ENCODE assay signal across 13 cellular contexts in the genomic region with DNA sequence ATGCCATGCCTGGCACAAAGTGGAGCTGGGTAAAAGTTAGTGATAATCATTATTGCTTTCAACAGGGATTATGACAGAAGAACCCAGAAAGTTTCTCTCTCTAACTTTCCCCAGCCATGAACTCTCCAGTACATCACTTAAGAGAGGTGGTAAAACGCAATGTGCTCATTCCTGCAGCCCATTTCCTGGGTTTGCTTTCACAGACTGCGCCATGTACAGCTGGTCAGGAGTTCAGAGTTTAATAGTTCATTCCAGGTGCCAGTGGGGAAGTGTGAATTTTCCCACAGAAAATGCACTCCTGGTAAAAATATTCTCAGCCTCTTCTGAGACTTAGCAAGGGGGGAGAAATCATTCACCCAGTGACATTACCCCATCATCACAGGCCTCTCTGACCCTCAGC. TPM values are rescaled to one million over a fixed set of nuclear protein-coding genes. Genes with fewer than 3 reads are reported as not detected.
DNase-seq lines count a peak whose midpoint lies in the region; ATAC-seq, FAIRE-seq and TF ChIP-seq lines count a peak whose summit lies in the region.
"Had no signal": no experiment of that assay in that cellular context is flagged by ENCODE, and none has a peak within 500 bp of the region (broad histone marks: within the 10 kb centered on the region; RNA-seq: fewer than 3 reads in every experiment).

No MANE protein-coding gene starts in this region.

- CTCF ChIA-PET in HepG2 (lab: Yijun Ruan, JAX; ENCODE audit: low intra/inter-chr PET ratio, low total read pairs): no interaction called here
- CTCF ChIA-PET in activated B cell treated with CpG ODN at 0.5 μM for 24 hours (lab: Charles Lee): interaction anchor here (1.4 to 1.9 kb wide), 3 partner anchors 27 to 56 kb away, joined by 4 read pairs; no protein-coding TSS in a partner anchor

- H3K4me2 ChIP-seq in HepG2 (ENCODE audit: low read depth, low read length): no peak overlapping the region

- FAIRE-seq in HepG2 (lab: Jason Lieb, UNC): no peak

- no peaks in the 10 kb centered on the region for H4K20me1 ChIP-seq in HepG2 (ENCODE audit: insufficient read depth, low read length)

- H3K4me1 ChIP-seq in liver (ENCODE audit: control insufficient read depth in 4 of 4, insufficient read depth in 4 of 4, low read length in 3 of 4) (peaks cover 6 to 20% (median 13%) of the 10 kb centered on the region in 4 donors), HepG2 (ENCODE audit: insufficient read depth, low read length) (no peaks in the 10 kb centered on the region), left lung (peaks cover 26 to 52% of the 10 kb centered on the region in 2 donors), vagina (peaks cover 49% of the 10 kb centered on the region)

- H3K4me1 Mint-ChIP-seq in activated B cell treated with CpG ODN at 0.5 μM for 24 hours: peaks cover 83% of the 10 kb centered on the region

- BruUV-seq in HepG2 (replicated peaks; lab: Mats Ljungman, UMichigan): no TSS peak

- H3K4me3 Mint-ChIP-seq in activated B cell treated with CpG ODN at 0.5 μM for 24 hours: peak overlapping the region; percentile 60

- no peaks in the 10 kb centered on the region for H3K9me3 ChIP-seq in liver (ENCODE audit: control insufficient read depth in 4 of 4, low read length in 3 of 4)
- H3K9me3 ChIP-seq in HepG2 (ENCODE audit: low read length): no peaks in the 10 kb centered on the region
- no peaks in the 10 kb centered on the region for H3K9me3 ChIP-seq in left lung
- no peaks in the 10 kb centered on the region for H3K9me3 ChIP-seq in vagina

- intact Hi-C loops in HepG2 (cut with micrococcal nuclease; ENCODE audit: unreplicated experiment) (no loop called here), activated B cell treated with CpG ODN at 0.5 μM for 24 hours (cut with micrococcal nuclease) (loop anchor here (1.0 to 5.0 kb wide), 7 partner anchors 20 to 191 kb away; partner anchors contain the start of gene THG1L), left lung (cut with DNase I) (no loop called here), vagina (cut with DNase I) (no loop called here)

- TF ChIP-seq CTCF in liver (IDR thresholded peaks at IDR 0.05; ENCODE audit: low read depth, low read length, missing input control): no peak
- no peak for TF ChIP-seq CTCF in HepG2 (CRISPR knock-in tag; IDR thresholded peaks at IDR 0.05)
- no peak for TF ChIP-seq CTCF in activated B cell treated with CpG ODN at 0.5 μM for 24 hours (IDR thresholded peaks at IDR 0.05)
- TF ChIP-seq CTCF in left lung (IDR thresholded peaks at IDR 0.05): no peak
- no peak for TF ChIP-seq CTCF in vagina (IDR thresholded peaks at IDR 0.05)

- ATAC-seq in HepG2 (no peak), activated B cell treated with CpG ODN at 0.5 μM for 24 hours (ENCODE audit: low read depth) (no peak), left lung (no peak)

- H3K79me2 ChIP-seq in HepG2 (ENCODE audit: insufficient read depth, low read length): no peaks in the 10 kb centered on the region

- POLR2A ChIA-PET in HepG2 (lab: Yijun Ruan, JAX) (no interaction called here), activated B cell treated with CpG ODN at 0.5 μM for 24 hours (lab: Charles Lee) (interaction anchor here (1.2 to 3.8 kb wide), 10 partner anchors 10 to 58 kb away, joined by 4 to 25 read pairs (median 10); partner anchors contain the start of gene ADAM19)

- TF ChIP-seq RAD21 in liver (IDR thresholded peaks at IDR 0.05) (peak in 1 of 2 donors; percentile 39), HepG2 (CRISPR knock-in tag; IDR thresholded peaks at IDR 0.05) (no peak)

- peaks cover 57% of the 10 kb centered on the region for H3K36me3 Mint-ChIP-seq in activated B cell treated with CpG ODN at 0.5 μM for 24 hours (ENCODE audit: low read depth)
- H3K36me3 Mint-ChIP-seq: immature natural killer cell had no signal

- H3K9me3 Mint-ChIP-seq in activated B cell treated with CpG ODN at 0.5 μM for 24 hours: no peaks in the 10 kb centered on the region
- H3K9me3 Mint-ChIP-seq: immature natural killer cell had no signal

- WGBS in liver: 59% methylated on average over 2 of the region's 2 CpGs
- WGBS in HepG2 (ENCODE audit: low lambda C conversion rate): 88% methylated on average over 2 of the region's 2 CpGs

- H3K27me3 ChIP-seq in liver (ENCODE audit: control insufficient read depth in 4 of 4, insufficient read depth in 4 of 4, low read length in 3 of 4) (no peaks in the 10 kb centered on the region), HepG2 (ENCODE audit: control insufficient read depth in 1 of 2, insufficient read depth in 2 of 2, low read length in 2 of 2) (no peaks in the 10 kb centered on the region), left lung (no peaks in the 10 kb centered on the region), vagina (no peaks in the 10 kb centered on the region)

- no peak overlapping the region for H3K4me3 ChIP-seq in liver (ENCODE audit: low read depth in 1 of 3, low read length in 3 of 3)
- no peak overlapping the region for H3K4me3 ChIP-seq in HepG2 (replicated peaks in 1 of 3; ENCODE audit: insufficient read depth in 1 of 3, low read depth in 2 of 3, low read length in 3 of 3)
- no peak overlapping the region for H3K4me3 ChIP-seq in left lung
- no peak overlapping the region for H3K4me3 ChIP-seq in vagina

- H3K27ac ChIP-seq in liver (ENCODE audit: low read depth in 1 of 2, low read length in 2 of 2): peak overlapping the region; percentile 33 to 41
- H3K27ac ChIP-seq in HepG2 (ENCODE audit: extremely low read length, insufficient read depth, low read length): no peak overlapping the region
- H3K27ac ChIP-seq in left lung: peak overlapping the region; percentile 70 to 81
- H3K27ac ChIP-seq in vagina: peak overlapping the region; percentile 63

- TF ChIP-seq EP300 in HepG2 (IDR thresholded peaks at IDR 0.05; ENCODE audit: low read depth in 2 of 2, low read length in 2 of 2) (no peak), HepG2 (CRISPR knock-in tag; IDR thresholded peaks at IDR 0.05; ENCODE audit: borderline replicate concordance) (no peak)

- TF ChIP-seq POLR2A in HepG2 (IDR thresholded peaks at IDR 0.05; ENCODE audit: insufficient read depth in 1 of 2, low read depth in 2 of 2, low read length in 2 of 2) (no peak), vagina (IDR thresholded peaks at IDR 0.05) (no peak)

- H3K36me3 ChIP-seq in liver (ENCODE audit: control insufficient read depth in 4 of 4, insufficient read depth in 3 of 4, low read depth in 1 of 4, low read length in 3 of 4): peaks cover 0 to 3% (median 3%) of the 10 kb centered on the region in 4 donors
- no peaks in the 10 kb centered on the region for H3K36me3 ChIP-seq in HepG2 (replicated peaks in 1 of 2; ENCODE audit: control insufficient read depth in 1 of 2, insufficient read depth in 2 of 2, low read length in 2 of 2)
- H3K36me3 ChIP-seq in left lung: peaks cover 0 to 16% of the 10 kb centered on the region in 2 donors
- H3K36me3 ChIP-seq in vagina: no peaks in the 10 kb centered on the region

- no peak for DNase-seq in HepG2 (ENCODE audit: low spot score)
- DNase-seq in activated B cell treated with CpG ODN at 0.5 μM for 24 hours: no peak
- no peak for DNase-seq in left lung
- no peak for DNase-seq in vagina (ENCODE audit: extremely low spot score in 2 of 2)
- DNase-seq in NCI-H2081 treated with DMSO at 0.1 percent for 48 hours (lab: John Stamatoyannopoulos, UW): no peak
- DNase-seq in kidney tubule cell (ENCODE audit: low spot score): no peak
- no peak for DNase-seq in NOMO-1 (lab: John Stamatoyannopoulos, UW; ENCODE audit: unreplicated experiment in 2 of 2)
- DNase-seq: H7; NCI-H1930; SHP77 treated with DMSO at 0.1 percent for 48 hours; stimulated activated naive CD4-positive, alpha-beta T cell had no signal

- no peak overlapping the region for H3K9ac ChIP-seq in liver (ENCODE audit: low read depth in 1 of 2, low read length in 2 of 2)
- H3K9ac ChIP-seq in HepG2 (ENCODE audit: insufficient read depth, low read depth, low read length): no peak overlapping the region

- no peak overlapping the region for H2AFZ ChIP-seq in HepG2 (ENCODE audit: low read length)

- H3K27ac Mint-ChIP-seq in activated B cell treated with CpG ODN at 0.5 μM for 24 hours: peak overlapping the region; percentile 92

- in situ Hi-C loops in HepG2 (cut with HindIII; ENCODE audit: extremely low pct_ligation_motif_present, low pct_unique_long_range_greater_than_20kb): no loop called here

- no peaks in the 10 kb centered on the region for H3K27me3 Mint-ChIP-seq in activated B cell treated with CpG ODN at 0.5 μM for 24 hours

TF ChIP-seq in liver, 16 proteins besides CTCF, POLR2A, EP300 and RAD21 (continues in another document):
- TF ChIP-seq SP1 (IDR thresholded peaks at IDR 0.05): peak; percentile 25
- TF ChIP-seq EGR1 (IDR thresholded peaks at IDR 0.05; ENCODE audit: low read depth in 2 of 2): no peak

RNA-seq across cellular contexts. Expression of gene ADAM19, which starts 35.5 kb away (rescaled TPM):
- total RNA-seq in liver: 1 to 10 TPM; 2.4 to 7.1 TPM
- 1 to 10 TPM; 2.4 to 3.3 TPM for polyA plus RNA-seq in liver
- 0.24 and 0.38 TPM in 2 replicates for total RNA-seq in HepG2 (2016; rRNA removed; fragmentation: Illumina TruSeq; extraction: Trizol)
- 0.18 TPM in 1 of 2 replicates, not detected in the other for total RNA-seq in HepG2 (2016; cell fraction: cytosol; rRNA removed; fragmentation: Illumina TruSeq; extraction: Trizol; ENCODE audit: low read depth)
- 0.13 and 0.28 TPM in 2 replicates for total RNA-seq in HepG2 (2016; cell fraction: insoluble cytoplasmic fraction; rRNA removed; fragmentation: Illumina TruSeq; extraction: Trizol)
- total RNA-seq in HepG2 (2016; cell fraction: membrane; rRNA removed; fragmentation: Illumina TruSeq; extraction: Trizol): 0.15 and 0.17 TPM in 2 replicates
- 0.41 and 0.50 TPM in 2 replicates for total RNA-seq in HepG2 (2016; cell fraction: nucleus; rRNA removed; fragmentation: Illumina TruSeq; extraction: Trizol)
- polyA plus RNA-seq in HepG2 (2011; rRNA removed): 0.61 and 0.74 TPM in 2 replicates
- 0.31 and 0.35 TPM in 2 replicates for polyA plus RNA-seq in HepG2 (2011; cell fraction: cytosol; rRNA removed)
- 1.1 and 1.4 TPM in 2 replicates for polyA plus RNA-seq in HepG2 (2011; cell fraction: nucleus; rRNA removed)
- polyA plus RNA-seq in HepG2 (2012): 0.21 and 0.23 TPM in 2 replicates
- polyA plus RNA-seq in HepG2 (2016; cell fraction: cytosol; fragmentation: Illumina TruSeq; extraction: Trizol; ENCODE audit: low read depth): 0.03 TPM in 1 of 2 replicates, not detected in the other
- polyA plus RNA-seq in HepG2 (2016; cell fraction: insoluble cytoplasmic fraction; fragmentation: Illumina TruSeq; extraction: Trizol; ENCODE audit: low read depth): 0.03 and 0.07 TPM in 2 replicates
- polyA plus RNA-seq in HepG2 (2016; cell fraction: membrane; fragmentation: Illumina TruSeq; extraction: Trizol; ENCODE audit: low read depth): 0.12 TPM in 1 of 2 replicates, not detected in the other
- 0.52 and 0.73 TPM in 2 replicates for polyA plus RNA-seq in HepG2 (2016; cell fraction: nucleus; fragmentation: Illumina TruSeq; extraction: Trizol; ENCODE audit: insufficient read depth, low read depth)
- 0.12 and 1.3 TPM in 2 replicates for polyA minus RNA-seq in HepG2 (2011; rRNA and poly(A)+ RNA removed; ENCODE audit: low replicate concordance)
- 0.53 and 0.69 TPM in 2 replicates for polyA minus RNA-seq in HepG2 (2011; cell fraction: cytosol; rRNA and poly(A)+ RNA removed)
- polyA minus RNA-seq in HepG2 (2011; cell fraction: nucleus; rRNA and poly(A)+ RNA removed): 0.77 and 0.87 TPM in 2 replicates
- 115 and 136 TPM in 2 replicates for total RNA-seq in activated B cell treated with CpG ODN at 0.5 μM for 24 hours
- 10 to 100 TPM; 17.1 to 20.8 TPM for total RNA-seq in left lung
- total RNA-seq in vagina: 4.9 TPM
